ENCODE assay signal across 1 cellular context in genomic region chr7:74023037-74023436, GRCh38.
TF ChIP-seq lines count a peak whose summit lies in the region.

No MANE protein-coding gene starts in this region.

TF ChIP-seq in K562, 482 proteins besides CTCF, POLR2A, EP300 and RAD21 (continued from another document):
- TF ChIP-seq TRIM25 (IDR thresholded peaks at IDR 0.05; ENCODE audit: borderline replicate concordance), result no peak
TF ChIP-seq in K562: peak in this region for 2.
